10 cellular contexts compared by ENCODE assay signal in the genomic region with DNA sequence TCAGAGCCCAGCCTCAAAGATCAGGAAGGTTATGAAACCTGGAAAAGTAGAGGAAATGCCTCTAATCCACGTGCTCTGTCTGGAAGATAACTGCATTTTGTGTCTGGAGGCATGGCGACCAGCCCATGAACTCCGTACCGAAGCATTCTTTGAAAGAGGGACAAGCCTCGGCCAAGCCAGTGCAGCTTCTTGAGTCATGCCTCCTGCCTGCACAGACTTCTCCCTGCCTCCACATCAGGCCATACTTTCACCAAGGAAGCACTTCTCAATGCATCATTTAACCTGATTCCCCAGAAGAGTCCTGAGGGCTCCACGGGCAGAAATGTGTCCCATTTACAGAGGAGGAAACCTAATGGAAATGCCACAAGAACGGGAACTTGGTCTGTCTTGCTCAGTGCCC. TPM values are rescaled to one million over a fixed set of nuclear protein-coding genes. Genes with fewer than 3 reads are reported as not detected.
A peak's percentile ranks its signal among the peaks of the same experiment; 100 is the strongest.
DNase-seq lines count a peak whose midpoint lies in the region; ATAC-seq and TF ChIP-seq lines count a peak whose summit lies in the region.
"Had no signal": no experiment of that assay in that cellular context is flagged by ENCODE, and none has a peak within 500 bp of the region (broad histone marks: within the 10 kb centered on the region; RNA-seq: fewer than 3 reads in every experiment).

No MANE protein-coding gene starts in this region.

- H3K4me1 Mint-ChIP-seq in activated naive CD8-positive, alpha-beta T cell treated with anti-CD3 and anti-CD28 coated beads, Interleukin-2, amount 10 ng/mL, durations not matched to agents 7 days and 5 days = peaks cover 47% of the 10 kb centered on the region

- no peak overlapping the region for H2AFZ ChIP-seq in smooth muscle cell (ENCODE audit: low read depth)
- H2AFZ ChIP-seq: parathyroid adenoma had no signal

- H3K4me1 ChIP-seq in gastroesophageal sphincter = peaks cover 11 to 80% (median 38%) of the 10 kb centered on the region in 3 donors
- peaks cover 30% of the 10 kb centered on the region for H3K4me1 ChIP-seq in smooth muscle cell (ENCODE audit: low read depth)
- H3K4me1 ChIP-seq: parathyroid adenoma had no signal

- H3K9me3 Mint-ChIP-seq in activated naive CD8-positive, alpha-beta T cell treated with anti-CD3 and anti-CD28 coated beads, Interleukin-2, amount 10 ng/mL, durations not matched to agents 7 days and 5 days = peaks cover 4% of the 10 kb centered on the region

- DNase-seq in GM03348 (ENCODE audit: low spot score) = peak; percentile 76
- no peak for DNase-seq in activated naive CD8-positive, alpha-beta T cell treated with anti-CD3 and anti-CD28 coated beads, Interleukin-2, amount 10 ng/mL, durations not matched to agents 7 days and 5 days
- no peak for DNase-seq in smooth muscle cell (lab: John Stamatoyannopoulos, UW; ENCODE audit: unreplicated experiment)
- DNase-seq in NCI-H526 treated with DMSO at 0.1 percent for 48 hours (lab: John Stamatoyannopoulos, UW) = no peak
- no peak for DNase-seq in NCI-H1105 treated with DMSO at 0.1 percent for 48 hours (lab: John Stamatoyannopoulos, UW)
- no peak for DNase-seq in iPS-NIHi11 (ENCODE audit: low spot score)
- DNase-seq: NCI-H1048 had no signal

- H3K4me2 ChIP-seq in smooth muscle cell = peak overlapping the region; percentile 91

- H3F3A ChIP-seq in smooth muscle cell (ENCODE audit: low read depth) = peaks cover 28% of the 10 kb centered on the region

- H3K27ac ChIP-seq in gastroesophageal sphincter (peak overlapping the region; percentile 94 to 100 (median 98)), smooth muscle cell (ENCODE audit: low read depth) (peak overlapping the region; percentile 96)
- H3K27ac ChIP-seq: parathyroid adenoma had no signal

- 21 to 42% methylated on average over 2 to 3 of the region's 7 CpGs for WGBS in gastroesophageal sphincter (ENCODE audit: low coverage in 1 of 2), 2 donors
- 8% methylated on average over 7 of the region's 7 CpGs for WGBS in smooth muscle cell (ENCODE audit: low lambda C conversion rate)

- peaks cover 82% of the 10 kb centered on the region for H3K79me2 ChIP-seq in smooth muscle cell (ENCODE audit: low read depth)
- H3K79me2 ChIP-seq: parathyroid adenoma had no signal

- no peak for TF ChIP-seq CTCF in gastroesophageal sphincter (IDR thresholded peaks at IDR 0.05)
- TF ChIP-seq CTCF in smooth muscle cell (IDR thresholded peaks at IDR 0.05; ENCODE audit: borderline replicate concordance, insufficient read depth, poor library complexity, severe bottlenecking) = no peak

- TF ChIP-seq POLR2A in gastroesophageal sphincter (IDR thresholded peaks at IDR 0.05) = peak in 1 of 2 donors; percentile 10

- peaks cover 0 to 27% of the 10 kb centered on the region in 2 donors for H3K36me3 ChIP-seq in gastroesophageal sphincter
- H3K36me3 ChIP-seq in smooth muscle cell (ENCODE audit: low read depth) = peaks cover 2% of the 10 kb centered on the region

- H3K27me3 Mint-ChIP-seq in activated naive CD8-positive, alpha-beta T cell treated with anti-CD3 and anti-CD28 coated beads, Interleukin-2, amount 10 ng/mL, durations not matched to agents 7 days and 5 days = peaks cover 6% of the 10 kb centered on the region

- peak overlapping the region; percentile 84 for H3K4me3 Mint-ChIP-seq in activated naive CD8-positive, alpha-beta T cell treated with anti-CD3 and anti-CD28 coated beads, Interleukin-2, amount 10 ng/mL, durations not matched to agents 7 days and 5 days

- no peaks in the 10 kb centered on the region for H3K27me3 ChIP-seq in gastroesophageal sphincter
- H3K27me3 ChIP-seq in smooth muscle cell (ENCODE audit: low read depth) = no peaks in the 10 kb centered on the region

- peaks cover 49% of the 10 kb centered on the region for H3K36me3 Mint-ChIP-seq in activated naive CD8-positive, alpha-beta T cell treated with anti-CD3 and anti-CD28 coated beads, Interleukin-2, amount 10 ng/mL, durations not matched to agents 7 days and 5 days

- POLR2A ChIA-PET in activated naive CD8-positive, alpha-beta T cell treated with anti-CD3 and anti-CD28 coated beads, Interleukin-2, amount 10 ng/mL, durations not matched to agents 7 days and 5 days (lab: Charles Lee) = interaction anchor here (0.6 to 1.1 kb wide), 3 partner anchors 17 to 628 kb away, joined by 3 to 4 read pairs (median 4); no protein-coding TSS in a partner anchor

- ATAC-seq in activated naive CD8-positive, alpha-beta T cell treated with anti-CD3 and anti-CD28 coated beads, Interleukin-2, amount 10 ng/mL, durations not matched to agents 7 days and 5 days (ENCODE audit: low read depth) = no peak
- ATAC-seq in gastroesophageal sphincter (no peak), HG02973 (IDR thresholded peaks at IDR 0.05; ENCODE audit: unreplicated experiment) (no peak)

- no peak for TF ChIP-seq EP300 in gastroesophageal sphincter (IDR thresholded peaks at IDR 0.05)

- H3K4me3 ChIP-seq in gastroesophageal sphincter = peak overlapping the region; percentile 5 to 89
- H3K4me3 ChIP-seq in smooth muscle cell = peak overlapping the region; percentile 90

- H3K9me3 ChIP-seq in gastroesophageal sphincter (no peaks in the 10 kb centered on the region), smooth muscle cell (replicated peaks; ENCODE audit: low read depth) (no peaks in the 10 kb centered on the region)

- H3K27ac Mint-ChIP-seq in activated naive CD8-positive, alpha-beta T cell treated with anti-CD3 and anti-CD28 coated beads, Interleukin-2, amount 10 ng/mL, durations not matched to agents 7 days and 5 days = no peak overlapping the region

- H3K9ac ChIP-seq in smooth muscle cell (ENCODE audit: low read depth) = peak overlapping the region; percentile 96
- H3K9ac ChIP-seq: parathyroid adenoma had no signal

- peaks cover 84% of the 10 kb centered on the region for H4K20me1 ChIP-seq in smooth muscle cell (ENCODE audit: low read depth)

RNA-seq across cellular contexts. Expression of gene ACTN1, which starts 3.4 kb away (rescaled TPM):
- total RNA-seq in activated naive CD8-positive, alpha-beta T cell treated with anti-CD3 and anti-CD28 coated beads, Interleukin-2, amount 10 ng/mL, durations not matched to agents 7 days and 5 days = 10 to 100 TPM; 63.8 to 71.5 TPM
- 1,000 to 10,000 TPM in 2 of 4 donors, 100 to 1,000 TPM in 2; 776 to 1,910 (median 969) TPM for total RNA-seq in gastroesophageal sphincter
- total RNA-seq in smooth muscle cell = 361 and 422 TPM in 2 replicates
- polyA plus RNA-seq in smooth muscle cell = 741 and 806 TPM in 2 replicates
